In genomic region chr2:185990861-185991525, GRCh38 we compare ENCODE assay signal across 19 cellular contexts.
DNase-seq lines count a peak whose midpoint lies in the region; ATAC-seq and TF ChIP-seq lines count a peak whose summit lies in the region.
"Had no signal": no experiment of that assay in that cellular context is flagged by ENCODE, and none has a peak within 500 bp of the region (broad histone marks: within the 10 kb centered on the region; RNA-seq: fewer than 3 reads in every experiment).

No MANE protein-coding gene starts in this region.

- intact Hi-C loops in left colon (cut with DNase I, micrococcal nuclease): no loop called here

- peaks cover 0 to 6% (median 2%) of the 10 kb centered on the region in 5 donors for H3K9me3 Mint-ChIP-seq in CD8-positive, alpha-beta memory T cell
- H3K9me3 Mint-ChIP-seq: activated naive CD8-positive, alpha-beta T cell treated with anti-CD3 and anti-CD28 coated beads for 36 hours had no signal

- H3K36me3 ChIP-seq in BJ (ENCODE audit: control insufficient read depth, insufficient read depth, low read length) (no peaks in the 10 kb centered on the region), HAP-1 (replicated peaks) (no peaks in the 10 kb centered on the region)
- no peaks in the 10 kb centered on the region for H3K36me3 ChIP-seq in CD8-positive, alpha-beta memory T cell (ENCODE audit: insufficient read depth, low read length)

- H3K27me3 Mint-ChIP-seq in CD8-positive, alpha-beta memory T cell: no peaks in the 10 kb centered on the region
- H3K27me3 Mint-ChIP-seq: activated naive CD8-positive, alpha-beta T cell treated with anti-CD3 and anti-CD28 coated beads for 36 hours had no signal

- H3K4me1 Mint-ChIP-seq in CD8-positive, alpha-beta memory T cell: no peaks in the 10 kb centered on the region
- H3K4me1 Mint-ChIP-seq: activated naive CD8-positive, alpha-beta T cell treated with anti-CD3 and anti-CD28 coated beads for 36 hours had no signal

- POLR2A ChIA-PET in BJ (lab: Charles Lee): no interaction called here
- POLR2A ChIA-PET in CD8-positive, alpha-beta memory T cell (lab: Charles Lee): no interaction called here

- H3K27me3 ChIP-seq in BJ (ENCODE audit: control insufficient read depth, insufficient read depth, low read length): no peaks in the 10 kb centered on the region
- no peaks in the 10 kb centered on the region for H3K27me3 ChIP-seq in HAP-1 (ENCODE audit: low read depth)
- no peaks in the 10 kb centered on the region for H3K27me3 ChIP-seq in CD8-positive, alpha-beta memory T cell (ENCODE audit: insufficient read depth, low read length, poor library complexity, severe bottlenecking)
- H3K27me3 ChIP-seq: BLaER1 treated with 17β-estradiol and CSF1 and Interleukin-3, amounts not matched to agents 10 nM and 100 nM had no signal

- H3K27ac ChIP-seq in CD8-positive, alpha-beta memory T cell (ENCODE audit: low read depth, low read length): no peak overlapping the region
- H3K27ac ChIP-seq: A549; BLaER1 treated with 17β-estradiol and CSF1 and Interleukin-3, amounts not matched to agents 10 nM and 100 nM; coronary artery had no signal

- no peak overlapping the region for H3K4me3 Mint-ChIP-seq in CD8-positive, alpha-beta memory T cell
- H3K4me3 Mint-ChIP-seq: activated naive CD8-positive, alpha-beta T cell treated with anti-CD3 and anti-CD28 coated beads for 36 hours had no signal

- H3K27ac Mint-ChIP-seq in CD8-positive, alpha-beta memory T cell: no peak overlapping the region
- H3K27ac Mint-ChIP-seq: activated naive CD8-positive, alpha-beta T cell treated with anti-CD3 and anti-CD28 coated beads for 36 hours had no signal

- in situ Hi-C loops in HAP-1 (cut with MboI; ENCODE audit: low sequenced_read_pairs): no loop called here

- ATAC-seq in left colon: peak; percentile 94
- ATAC-seq: A549 had no signal

- no peak for TF ChIP-seq CTCF in BJ (IDR thresholded peaks at IDR 0.05; ENCODE audit: insufficient read depth, low read depth, low read length)

- H3K4me3 ChIP-seq in BJ (ENCODE audit: low read depth, low read length) (no peak overlapping the region), HAP-1 (no peak overlapping the region)
- H3K4me3 ChIP-seq in CD8-positive, alpha-beta memory T cell (ENCODE audit: low read length): no peak overlapping the region
- H3K4me3 ChIP-seq: A549; BLaER1 treated with 17β-estradiol and CSF1 and Interleukin-3, amounts not matched to agents 10 nM and 100 nM; coronary artery had no signal

- CTCF ChIA-PET in BJ (lab: Yijun Ruan, JAX): interaction anchor here (0.7 to 1.4 kb wide), 2 partner anchors 11 to 21 kb away, joined by 3 to 4 read pairs; no protein-coding TSS in a partner anchor
- CTCF ChIA-PET in CD8-positive, alpha-beta memory T cell (lab: Charles Lee): no interaction called here

- H3K9me3 ChIP-seq in HAP-1: 0 out of 2 replicates have a peak, but pooled peaks cover 4% of the 10 kb centered on the region
- no peaks in the 10 kb centered on the region for H3K9me3 ChIP-seq in CD8-positive, alpha-beta memory T cell (ENCODE audit: low read length)
- H3K9me3 ChIP-seq: A549 had no signal

- H3K4me1 ChIP-seq in HAP-1: peaks cover 9% of the 10 kb centered on the region
- no peaks in the 10 kb centered on the region for H3K4me1 ChIP-seq in CD8-positive, alpha-beta memory T cell (ENCODE audit: insufficient read depth, low read length)
- H3K4me1 ChIP-seq: A549; BLaER1 treated with 17β-estradiol and CSF1 and Interleukin-3, amounts not matched to agents 10 nM and 100 nM had no signal

- DNase-seq in BJ (ENCODE audit: low read depth): peak; percentile 50
- DNase-seq in HAP-1 (ENCODE audit: low spot score in 2 of 2): peak; percentile 57 to 84
- peak; percentile 19 for DNase-seq in astrocyte of the hippocampus (ENCODE audit: low read depth, low spot score)
- DNase-seq in left colon: peak in 1 of 2 donors; percentile 4
- DNase-seq in CD8-positive, alpha-beta memory T cell: no peak
- no peak for DNase-seq in NCI-H82 treated with DMSO at 0.1 percent for 48 hours (lab: John Stamatoyannopoulos, UW; ENCODE audit: unreplicated experiment)
- no peak for DNase-seq in OCI-M2 (lab: John Stamatoyannopoulos, UW; ENCODE audit: unreplicated experiment)
- DNase-seq in hippocampal formation (lab: John Stamatoyannopoulos, UW): no peak
- DNase-seq: activated CD4-positive, alpha-beta T cell treated with anti-CD3 and anti-CD28 coated beads for 4 hours; activated naive CD8-positive, alpha-beta T cell treated with anti-CD3 and anti-CD28 coated beads for 36 hours; GDM1; kidney; NCI-H1436; NCI-H69; nucleus accumbens; SIG-M5 had no signal

- peaks cover 2 to 17% (median 4%) of the 10 kb centered on the region in 3 donors for H3K36me3 Mint-ChIP-seq in CD8-positive, alpha-beta memory T cell

Comparison
In these comparisons a context has a peak if more than half of its experiments do, and no peak if none do; other contexts are left out.
1. DNase-seq: peak in BJ (single experiment), HAP-1 (2 of 2) and astrocyte of the hippocampus (single experiment); none in CD8-positive, alpha-beta memory T cell (0 of 5), NCI-H82 treated with DMSO at 0.1 percent for 48 hours (single experiment), OCI-M2 (single experiment) and hippocampal formation (0 of 2).